ENCODE assay signal across 8 cellular contexts in the genomic region with DNA sequence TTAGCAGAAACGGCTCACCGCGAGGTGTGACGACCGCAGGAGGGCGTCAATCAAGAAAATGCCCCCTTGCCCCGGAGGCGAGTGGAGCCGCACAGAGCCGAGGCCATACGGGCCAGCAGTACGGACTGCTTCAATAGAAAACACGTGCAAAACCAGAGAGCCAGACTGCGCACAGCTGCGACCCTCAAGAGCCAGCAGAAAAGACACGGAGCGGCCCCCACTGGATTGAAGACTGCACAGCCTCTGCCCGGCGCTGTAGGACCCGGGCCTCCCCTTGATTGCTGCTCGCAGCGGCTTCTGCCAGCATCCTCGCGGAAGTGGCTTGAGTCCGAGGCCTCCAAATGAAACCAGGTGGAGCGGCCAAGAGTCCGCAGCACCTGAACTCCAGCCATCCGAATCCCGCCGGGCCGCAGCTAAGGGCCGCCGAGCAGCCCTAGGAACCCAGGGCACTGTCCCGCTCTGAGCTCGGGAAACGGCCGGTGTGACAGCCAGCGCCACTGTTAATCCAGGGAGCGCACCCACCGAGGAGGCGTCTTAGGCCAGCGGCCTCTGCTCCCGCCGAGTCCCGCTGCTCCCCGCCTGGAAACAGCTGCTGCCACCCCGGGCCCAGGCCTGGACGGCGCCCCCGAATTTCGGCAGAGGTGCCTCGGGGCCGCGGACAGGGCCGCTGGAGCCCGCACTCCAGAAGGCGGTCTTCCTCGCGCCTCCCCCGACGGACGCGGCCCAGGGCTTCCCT. TPM values are rescaled to one million over a fixed set of nuclear protein-coding genes. Genes with fewer than 3 reads are reported as not detected.
DNase-seq lines count a peak whose midpoint lies in the region; ATAC-seq and TF ChIP-seq lines count a peak whose summit lies in the region.

No MANE protein-coding gene starts in this region.

- H3K4me1 ChIP-seq in lower lobe of right lung (peaks cover 31% of the 10 kb centered on the region), tibial artery (peaks cover 0 to 17% (median 10%) of the 10 kb centered on the region in 4 donors)

- no peak for TF ChIP-seq CTCF in lower lobe of right lung (IDR thresholded peaks at IDR 0.05)
- no peak for TF ChIP-seq CTCF in tibial artery (IDR thresholded peaks at IDR 0.05)

- DNase-seq in SKM-1 (lab: John Stamatoyannopoulos, UW; ENCODE audit: unreplicated experiment) (peak; percentile 41), SKM-1 treated with dmso at 0.1 percent for 144 hours (lab: John Stamatoyannopoulos, UW; ENCODE audit: unreplicated experiment) (no peak), OCI-M1 (lab: John Stamatoyannopoulos, UW) (peak; percentile 77), dermis blood vessel endothelial cell (peak; percentile 71), lower lobe of right lung (no peak), tibial artery (peak; percentile 22 to 75)

- H3K36me3 ChIP-seq in lower lobe of right lung (peaks cover 4% of the 10 kb centered on the region), tibial artery (no peaks in the 10 kb centered on the region)

- H3K9me3 ChIP-seq in lower lobe of right lung: no peaks in the 10 kb centered on the region
- peaks cover 0 to 17% (median 0%) of the 10 kb centered on the region in 3 donors for H3K9me3 ChIP-seq in tibial artery

- ATAC-seq in HG02885 (IDR thresholded peaks at IDR 0.05; ENCODE audit: poor library complexity, unreplicated experiment) (peak; percentile 22), lower lobe of right lung (peak; percentile 43 to 55), GM18520 (IDR thresholded peaks at IDR 0.05; ENCODE audit: unreplicated experiment) (no peak)

- peak overlapping the region; percentile 90 for H3K27ac ChIP-seq in lower lobe of right lung
- peak overlapping the region; percentile 63 to 75 for H3K27ac ChIP-seq in tibial artery

- peaks cover 5% of the 10 kb centered on the region for H3K27me3 ChIP-seq in lower lobe of right lung (ENCODE audit: low read depth)
- peaks cover 0 to 25% of the 10 kb centered on the region in 2 donors for H3K27me3 ChIP-seq in tibial artery

- intact Hi-C loops in lower lobe of right lung (cut with DNase I) (no loop called here), tibial artery (cut with DNase I; ENCODE audit: low total_unique reads) (no loop called here)

- H3K4me3 ChIP-seq in lower lobe of right lung: peak overlapping the region; percentile 73
- H3K4me3 ChIP-seq in tibial artery: peak overlapping the region; percentile 63 to 82

RNA-seq across cellular contexts. Expression of a gene that starts 0.7 kb away (rescaled TPM):
- 56.7 and 66.9 TPM in 2 replicates for total RNA-seq in dermis blood vessel endothelial cell
- 19.5 TPM for total RNA-seq in lower lobe of right lung

Comparison
In these comparisons a context has a peak if more than half of its experiments do, and no peak if none do; other contexts are left out.
1. DNase-seq: peak in SKM-1 (single experiment), OCI-M1 (single experiment), dermis blood vessel endothelial cell (single experiment) and tibial artery (2 of 2); none in SKM-1 treated with dmso at 0.1 percent for 144 hours (single experiment) and lower lobe of right lung (single experiment).